ENCODE assay signal across 37 cellular contexts in genomic region chr2:11640132-11640531, GRCh38. TPM values are rescaled to one million over a fixed set of nuclear protein-coding genes. Genes with fewer than 3 reads are reported as not detected.
"Had no signal": no experiment of that assay in that cellular context is flagged by ENCODE, and none has a peak within 500 bp of the region (broad histone marks: within the 10 kb centered on the region; RNA-seq: fewer than 3 reads in every experiment).

No MANE protein-coding gene starts in this region.

- H3K9me3 Mint-ChIP-seq: activated B cell treated with CpG ODN at 0.5 μM for 24 hours; activated CD4-positive, alpha-beta memory T cell treated with anti-CD3 and anti-CD28 coated beads for 36 hours; activated CD4-positive, alpha-beta T cell treated with anti-CD3 and anti-CD28 coated beads, Interleukin-2, amount 10 ng/mL, durations not matched to agents 24 days and 14 days; activated CD8-positive, alpha-beta T cell treated with anti-CD3 and anti-CD28 coated beads for 36 hours; activated naive CD4-positive, alpha-beta T cell treated with anti-CD3 and anti-CD28 coated beads for 36 hours; activated naive CD4-positive, alpha-beta T cell treated with anti-CD3 and anti-CD28 coated beads, Interleukin-2, amount 50 U/mL, for 72 hours; activated naive CD8-positive, alpha-beta T cell treated with anti-CD3 and anti-CD28 coated beads for 36 hours; activated T-cell treated with anti-CD3 and anti-CD28 coated beads, Interleukin-2, amount 50 U/mL, for 4 hours; activated T-cell treated with anti-CD3 and anti-CD28 coated beads, Interleukin-2, amount 50 U/mL, for 72 hours; activated T-helper 1 cell treated with anti-CD3 and anti-CD28 coated beads, Interleukin-12 subunit alpha, Interleukin-12 subunit beta, Interleukin-2, Interleukin-4 antibody, amounts not matched to agents 30 ng/mL and 10 ng/mL and 1 ng/mL, durations not matched to agents 14 hours and 24 hours and 36 hours; activated T-helper 17 cell treated with anti-CD3 and anti-CD28 coated beads, Interleukin-2, amount 50 U/mL, for 72 hours; T-helper 1 cell treated with Interleukin-12 subunit alpha and Interleukin-12 subunit beta and Interleukin-4 antibody, amounts not matched to agents 30 μg/mL and 1 μg/mL, for 36 hours; T-helper 2 cell treated with Interferon-gamma antibody and Interleukin-4, amounts not matched to agents 5 μg/mL and 100 μg/mL, for 36 hours had no signal

- H3K27ac Mint-ChIP-seq: activated B cell treated with CpG ODN at 0.5 μM for 24 hours; activated CD4-positive, alpha-beta memory T cell treated with anti-CD3 and anti-CD28 coated beads for 36 hours; activated CD4-positive, alpha-beta T cell treated with anti-CD3 and anti-CD28 coated beads, Interleukin-2, amount 10 ng/mL, durations not matched to agents 24 days and 14 days; activated CD8-positive, alpha-beta T cell treated with anti-CD3 and anti-CD28 coated beads for 36 hours; activated naive CD4-positive, alpha-beta T cell treated with anti-CD3 and anti-CD28 coated beads for 36 hours; activated naive CD8-positive, alpha-beta T cell treated with anti-CD3 and anti-CD28 coated beads for 36 hours; activated T-cell treated with anti-CD3 and anti-CD28 coated beads, Interleukin-2, amount 50 U/mL, for 72 hours; activated T-helper 1 cell treated with anti-CD3 and anti-CD28 coated beads, Interleukin-12 subunit alpha, Interleukin-12 subunit beta, Interleukin-2, Interleukin-4 antibody, amounts not matched to agents 30 ng/mL and 10 ng/mL and 1 ng/mL, durations not matched to agents 14 hours and 24 hours and 36 hours; activated T-helper 17 cell treated with anti-CD3 and anti-CD28 coated beads, Interleukin-2, amount 50 U/mL, for 72 hours; T-helper 1 cell treated with Interleukin-12 subunit alpha and Interleukin-12 subunit beta and Interleukin-4 antibody, amounts not matched to agents 30 μg/mL and 1 μg/mL, for 36 hours; T-helper 2 cell treated with Interferon-gamma antibody and Interleukin-4, amounts not matched to agents 5 μg/mL and 100 μg/mL, for 36 hours had no signal

- ATAC-seq: activated CD8-positive, alpha-beta T cell treated with anti-CD3 and anti-CD28 coated beads for 36 hours; activated naive CD4-positive, alpha-beta T cell treated with anti-CD3 and anti-CD28 coated beads, Interleukin-2, amount 50 U/mL, for 72 hours; activated T-cell treated with anti-CD3 and anti-CD28 coated beads, Interleukin-2, amount 50 U/mL, for 4 hours; activated T-cell treated with anti-CD3 and anti-CD28 coated beads, Interleukin-2, amount 50 U/mL, for 72 hours; activated T-helper 17 cell treated with anti-CD3 and anti-CD28 coated beads, Interleukin-2, amount 50 U/mL, for 72 hours; body of pancreas had no signal

- H3K36me3 ChIP-seq: adrenal gland, brain microvascular endothelial cell, breast epithelium had no signal

- H3K4me1 Mint-ChIP-seq: activated B cell treated with CpG ODN at 0.5 μM for 24 hours; activated CD4-positive, alpha-beta T cell treated with anti-CD3 and anti-CD28 coated beads, Interleukin-2, amount 10 ng/mL, durations not matched to agents 24 days and 14 days; activated naive CD8-positive, alpha-beta T cell treated with anti-CD3 and anti-CD28 coated beads for 36 hours; activated T-helper 17 cell treated with anti-CD3 and anti-CD28 coated beads, Interleukin-2, amount 50 U/mL, for 72 hours had no signal

- H3K27ac ChIP-seq: adrenal gland, body of pancreas, brain microvascular endothelial cell, breast epithelium had no signal

- H3K4me3 Mint-ChIP-seq: activated B cell treated with CpG ODN at 0.5 μM for 24 hours; activated CD4-positive, alpha-beta memory T cell treated with anti-CD3 and anti-CD28 coated beads for 36 hours; activated CD4-positive, alpha-beta T cell treated with anti-CD3 and anti-CD28 coated beads, Interleukin-2, amount 10 ng/mL, durations not matched to agents 24 days and 14 days; activated CD8-positive, alpha-beta T cell treated with anti-CD3 and anti-CD28 coated beads for 36 hours; activated naive CD4-positive, alpha-beta T cell treated with anti-CD3 and anti-CD28 coated beads for 36 hours; activated naive CD8-positive, alpha-beta T cell treated with anti-CD3 and anti-CD28 coated beads for 36 hours; activated T-cell treated with anti-CD3 and anti-CD28 coated beads, Interleukin-2, amount 50 U/mL, for 4 hours; activated T-cell treated with anti-CD3 and anti-CD28 coated beads, Interleukin-2, amount 50 U/mL, for 72 hours; activated T-helper 1 cell treated with anti-CD3 and anti-CD28 coated beads, Interleukin-12 subunit alpha, Interleukin-12 subunit beta, Interleukin-2, Interleukin-4 antibody, amounts not matched to agents 30 ng/mL and 10 ng/mL and 1 ng/mL, durations not matched to agents 14 hours and 24 hours and 36 hours; activated T-helper 17 cell treated with anti-CD3 and anti-CD28 coated beads, Interleukin-2, amount 50 U/mL, for 72 hours; T-helper 1 cell treated with Interleukin-12 subunit alpha and Interleukin-12 subunit beta and Interleukin-4 antibody, amounts not matched to agents 30 μg/mL and 1 μg/mL, for 36 hours; T-helper 2 cell treated with Interferon-gamma antibody and Interleukin-4, amounts not matched to agents 5 μg/mL and 100 μg/mL, for 36 hours had no signal

- H3K9me3 ChIP-seq: adrenal gland, body of pancreas, breast epithelium had no signal

- H3K4me3 ChIP-seq: adrenal gland, body of pancreas, breast epithelium had no signal

- H3K27me3 ChIP-seq: adrenal gland, body of pancreas, brain microvascular endothelial cell, breast epithelium had no signal

- H3K4me1 ChIP-seq: adrenal gland, body of pancreas, breast epithelium had no signal

- DNase-seq: activated B cell treated with CpG ODN at 0.5 μM for 24 hours; activated CD4-positive, alpha-beta memory T cell treated with anti-CD3 and anti-CD28 coated beads for 36 hours; activated CD4-positive, alpha-beta T cell treated with anti-CD3 and anti-CD28 coated beads for 4 hours; activated CD4-positive, alpha-beta T cell treated with anti-CD3 and anti-CD28 coated beads, Interleukin-2, amount 10 ng/mL, durations not matched to agents 24 days and 14 days; activated CD4-positive, alpha-beta T cell treated with anti-CD3 and anti-CD28 coated beads, Interleukin-2, amount 50 U/mL, for 1 hour; activated CD4-positive, alpha-beta T cell treated with anti-CD3 and anti-CD28 coated beads, Interleukin-2, amount 50 U/mL, for 4 hours; activated CD4-positive, CD25-positive, alpha-beta regulatory T cell treated with anti-CD3 and anti-CD28 coated beads, Interleukin-2, amount 50 U/mL, for 72 hours; activated CD8-positive, alpha-beta memory T cell treated with anti-CD3 and anti-CD28 coated beads, Interleukin-2, amount 50 U/mL, for 4 hours; activated CD8-positive, alpha-beta T cell treated with anti-CD3 and anti-CD28 coated beads for 36 hours; activated effector memory CD4-positive, alpha-beta T cell treated with anti-CD3 and anti-CD28 coated beads, Interleukin-2, amount 50 U/mL, for 16 hours; activated gamma-delta T cell treated with Interleukin-2 at 50 U/mL for 16 hours; activated naive CD4-positive, alpha-beta T cell; activated naive CD4-positive, alpha-beta T cell treated with anti-CD3 and anti-CD28 coated beads for 36 hours; activated naive CD4-positive, alpha-beta T cell treated with anti-CD3 and anti-CD28 coated beads, Interleukin-2, amount 50 U/mL, for 16 hours; activated naive CD8-positive, alpha-beta T cell treated with anti-CD3 and anti-CD28 coated beads for 36 hours; activated T-cell treated with anti-CD3 and anti-CD28 coated beads for 4 hours; activated T-cell treated with anti-CD3 and anti-CD28 coated beads, Interleukin-2, amount 50 U/mL, for 1 hour; activated T-cell treated with anti-CD3 and anti-CD28 coated beads, Interleukin-2, amount 50 U/mL, for 4 hours; activated T-cell treated with anti-CD3 and anti-CD28 coated beads, Interleukin-2, amount 50 U/mL, for 72 hours; adrenal gland; amniotic stem cell; aorta; body of pancreas; brain microvascular endothelial cell; central memory CD4-positive, alpha-beta T cell; T-helper 1 cell; T-helper 2 cell; T-helper 9 cell had no signal

- H3K36me3 Mint-ChIP-seq: activated CD4-positive, alpha-beta memory T cell treated with anti-CD3 and anti-CD28 coated beads for 36 hours; activated naive CD4-positive, alpha-beta T cell treated with anti-CD3 and anti-CD28 coated beads, Interleukin-2, amount 50 U/mL, for 72 hours; activated naive CD8-positive, alpha-beta T cell treated with anti-CD3 and anti-CD28 coated beads for 36 hours had no signal

RNA-seq across cellular contexts. Expression of gene NTSR2, which starts 29.9 kb away (rescaled TPM):
- total RNA-seq: activated B cell treated with CpG ODN at 0.5 μM for 24 hours; activated CD4-positive, alpha-beta memory T cell treated with anti-CD3 and anti-CD28 coated beads for 36 hours; activated CD4-positive, alpha-beta T cell treated with anti-CD3 and anti-CD28 coated beads, Interleukin-2, amount 10 ng/mL, durations not matched to agents 24 days and 14 days; activated CD8-positive, alpha-beta memory T cell treated with anti-CD3 and anti-CD28 coated beads for 36 hours; activated CD8-positive, alpha-beta T cell treated with anti-CD3 and anti-CD28 coated beads for 36 hours; activated naive CD4-positive, alpha-beta T cell treated with anti-CD3 and anti-CD28 coated beads for 36 hours; activated naive CD4-positive, alpha-beta T cell treated with anti-CD3 and anti-CD28 coated beads, Interleukin-2, amount 50 U/mL, for 72 hours; activated naive CD8-positive, alpha-beta T cell treated with anti-CD3 and anti-CD28 coated beads for 36 hours; activated T-cell treated with anti-CD3 and anti-CD28 coated beads, Interleukin-2, amount 50 U/mL, for 4 hours; activated T-cell treated with anti-CD3 and anti-CD28 coated beads, Interleukin-2, amount 50 U/mL, for 72 hours; activated T-helper 1 cell treated with anti-CD3 and anti-CD28 coated beads, Interleukin-12 subunit alpha, Interleukin-12 subunit beta, Interleukin-2, Interleukin-4 antibody, amounts not matched to agents 30 ng/mL and 10 ng/mL and 1 ng/mL, durations not matched to agents 14 hours and 24 hours and 36 hours; activated T-helper 17 cell treated with anti-CD3 and anti-CD28 coated beads, Interleukin-2, amount 50 U/mL, for 72 hours; aorta; astrocyte; body of pancreas; cardiac septum had no signal
- polyA plus RNA-seq: aorta had no signal
